Comparison of ENCODE assay signal across 8 cellular contexts in the genomic region with DNA sequence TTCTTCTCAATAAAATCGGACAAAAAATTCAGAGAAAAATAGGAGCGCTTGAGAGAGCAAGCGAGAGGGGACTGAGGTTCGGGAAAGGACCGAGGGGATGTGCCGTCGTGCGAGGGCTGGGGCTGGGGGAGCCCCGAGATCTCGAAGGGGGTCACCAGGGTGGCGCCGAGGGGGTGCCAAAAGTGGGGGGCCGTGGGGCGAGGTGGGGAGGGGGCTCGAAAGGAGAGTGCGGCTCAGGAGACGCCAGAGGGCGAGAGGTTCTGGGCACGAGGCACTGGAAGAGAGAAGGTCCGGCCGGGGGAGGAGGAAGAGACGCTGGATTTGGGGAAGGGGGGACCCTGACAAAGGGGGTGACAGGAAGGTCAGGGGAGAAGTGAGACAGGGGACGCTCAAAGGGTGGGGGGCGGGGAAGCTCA. TPM values are rescaled to one million over a fixed set of nuclear protein-coding genes. Genes with fewer than 3 reads are reported as not detected.
DNase-seq lines count a peak whose midpoint lies in the region; ATAC-seq and TF ChIP-seq lines count a peak whose summit lies in the region.

No MANE protein-coding gene starts in this region.

- no peak overlapping the region for H3K4me3 ChIP-seq in CD8-positive, alpha-beta memory T cell (ENCODE audit: low read length)
- H3K4me3 ChIP-seq in Loucy (ENCODE audit: low read length, poor library complexity, severe bottlenecking), result peak overlapping the region; percentile 64
- peak overlapping the region; percentile 49 to 50 for H3K4me3 ChIP-seq in testis

- TF ChIP-seq CTCF in Loucy (conservative IDR thresholded peaks at IDR 0.05; ENCODE audit: low read length) (no peak), brain (conservative IDR thresholded peaks at IDR 0.05) (no peak), testis (IDR thresholded peaks at IDR 0.05) (no peak)

- H3K27ac Mint-ChIP-seq in CD8-positive, alpha-beta memory T cell, result peak overlapping the region in 1 of 8 donors; percentile 60
- H3K27ac Mint-ChIP-seq in brain, result peak overlapping the region; percentile 70 to 100 (median 99)

- H3K27me3 Mint-ChIP-seq in CD8-positive, alpha-beta memory T cell, result peaks cover 59 to 72% of the 10 kb centered on the region in 2 donors
- peaks cover 19% of the 10 kb centered on the region for H3K27me3 Mint-ChIP-seq in brain

- H3K4me3 Mint-ChIP-seq in CD8-positive, alpha-beta memory T cell, result peak overlapping the region; percentile 74 to 88 (median 81)
- peak overlapping the region; percentile 91 to 99 (median 98) for H3K4me3 Mint-ChIP-seq in brain

- 0 to 1% methylated on average over 23 to 24 of the region's 24 CpGs for WGBS in testis, 2 donors

- H3K79me2 ChIP-seq in Loucy (ENCODE audit: insufficient read depth, low read length), result no peaks in the 10 kb centered on the region

- POLR2A ChIA-PET in CD8-positive, alpha-beta memory T cell (lab: Charles Lee), result interaction anchor here (1.1 kb wide), 1 partner anchor 237 kb away, joined by 3 read pairs; no protein-coding TSS in a partner anchor

- peaks cover 0 to 9% (median 3%) of the 10 kb centered on the region in 5 donors for H3K9me3 Mint-ChIP-seq in CD8-positive, alpha-beta memory T cell
- peaks cover 0 to 2% (median 0%) of the 10 kb centered on the region in 5 experiments for H3K9me3 Mint-ChIP-seq in brain

- H2AFZ ChIP-seq in Loucy (ENCODE audit: low read length), result peak overlapping the region; percentile 86; the same call in 1 of the 2 replicates

- TF ChIP-seq POLR2A in testis (IDR thresholded peaks at IDR 0.05), result no peak

- H3K9me3 ChIP-seq in CD8-positive, alpha-beta memory T cell (ENCODE audit: low read length), result no peaks in the 10 kb centered on the region
- H3K9me3 ChIP-seq in Loucy (ENCODE audit: insufficient read depth, low read depth, low read length) (no peaks in the 10 kb centered on the region), testis (no peaks in the 10 kb centered on the region)

- CTCF ChIA-PET in CD8-positive, alpha-beta memory T cell (lab: Charles Lee), result no interaction called here

- H3K36me3 Mint-ChIP-seq in CD8-positive, alpha-beta memory T cell, result no peaks in the 10 kb centered on the region
- peaks cover 12% of the 10 kb centered on the region for H3K36me3 Mint-ChIP-seq in brain

- peak overlapping the region; percentile 59 for H3K27ac ChIP-seq in CD8-positive, alpha-beta memory T cell (ENCODE audit: low read depth, low read length)
- peak overlapping the region; percentile 58 to 70 for H3K27ac ChIP-seq in testis

- intact Hi-C loops in left colon (cut with DNase I, micrococcal nuclease) (no loop called here), testis (cut with DNase I; ENCODE audit: low total_unique reads) (no loop called here)

- H3K9me2 ChIP-seq in Loucy (replicated peaks; ENCODE audit: low read depth, low read length), result no peaks in the 10 kb centered on the region

- H4K20me1 ChIP-seq in Loucy (ENCODE audit: insufficient read depth, low read length, poor library complexity, severe bottlenecking), result no peaks in the 10 kb centered on the region

- no peak for DNase-seq in CD8-positive, alpha-beta memory T cell
- DNase-seq in left colon (peak; percentile 39 to 49), testis (no peak), NCI-H1048 (lab: John Stamatoyannopoulos, UW) (no peak)

- H3K4me1 Mint-ChIP-seq in CD8-positive, alpha-beta memory T cell, result peaks cover 11 to 26% (median 13%) of the 10 kb centered on the region in 3 donors
- H3K4me1 Mint-ChIP-seq in brain, result peaks cover 54% of the 10 kb centered on the region

- peaks cover 5% of the 10 kb centered on the region for H3K4me1 ChIP-seq in CD8-positive, alpha-beta memory T cell (ENCODE audit: insufficient read depth, low read length)
- peaks cover 10% of the 10 kb centered on the region for H3K4me1 ChIP-seq in Loucy (ENCODE audit: insufficient read depth, low read length, poor library complexity, severe bottlenecking)
- H3K4me1 ChIP-seq in testis, result peaks cover 8% of the 10 kb centered on the region

- peak overlapping the region; percentile 69 for H3K4me2 ChIP-seq in Loucy (ENCODE audit: low read depth, low read length, poor library complexity, severe bottlenecking)

- H3K9ac ChIP-seq in Loucy (ENCODE audit: low read depth, low read length, poor library complexity, severe bottlenecking), result no peak overlapping the region

- ATAC-seq in left colon (peak; percentile 7), GM21423 (IDR thresholded peaks at IDR 0.05; ENCODE audit: unreplicated experiment) (no peak), HG03135 (IDR thresholded peaks at IDR 0.05; ENCODE audit: unreplicated experiment) (no peak)

- H3K27me3 ChIP-seq in CD8-positive, alpha-beta memory T cell (ENCODE audit: insufficient read depth, low read length, poor library complexity, severe bottlenecking), result peaks cover 39% of the 10 kb centered on the region
- H3K27me3 ChIP-seq in Loucy (ENCODE audit: insufficient read depth, low read length, poor library complexity, severe bottlenecking) (peaks cover 77% of the 10 kb centered on the region), testis (no peaks in the 10 kb centered on the region)

- no peaks in the 10 kb centered on the region for H3K36me3 ChIP-seq in CD8-positive, alpha-beta memory T cell (ENCODE audit: insufficient read depth, low read length)
- H3K36me3 ChIP-seq in Loucy (ENCODE audit: insufficient read depth, low read length) (no peaks in the 10 kb centered on the region), testis (ENCODE audit: low read depth, missing control alignments) (no peaks in the 10 kb centered on the region)

- no peaks in the 10 kb centered on the region for H3F3A ChIP-seq in Loucy (ENCODE audit: low read depth)

RNA-seq across cellular contexts. Expression of gene IGF2BP2, which starts 0.8 kb away (rescaled TPM):
- total RNA-seq in CD8-positive, alpha-beta memory T cell, result under 1 TPM; 0.42 TPM
- not detected for polyA plus RNA-seq in CD8-positive, alpha-beta memory T cell
- polyA plus RNA-seq in brain (ENCODE audit: insufficient read depth, low read depth, low replicate concordance), result 0.46 TPM
- total RNA-seq in left colon, result 10 to 100 TPM; 48.1 to 73.0 TPM
- 10 to 100 TPM; 19.4 to 29.1 TPM for total RNA-seq in testis
- polyA plus RNA-seq in testis (ENCODE audit: insufficient read depth, low read depth, low replicate concordance), result 18.9 TPM

Comparison
In these comparisons a context has a peak if more than half of its experiments do, and no peak if none do; other contexts are left out.
1. DNase-seq: peak in left colon (2 of 2); none in CD8-positive, alpha-beta memory T cell (0 of 5), testis (single experiment) and NCI-H1048 (single experiment).
2. RNA of gene IGF2BP2, which starts 0.8 kb away (total RNA-seq): 48.1 to 73.0 TPM in left colon and 19.4 to 29.1 TPM in testis; 0.42 TPM in CD8-positive, alpha-beta memory T cell; every median in the first group is over 10 times any median in the second.